ENCODE assay signal across 22 cellular contexts in genomic region chr13:84191199-84191598, GRCh38.
DNase-seq lines count a peak whose midpoint lies in the region; ATAC-seq, FAIRE-seq and TF ChIP-seq lines count a peak whose summit lies in the region.
"Had no signal": no experiment of that assay in that cellular context is flagged by ENCODE, and none has a peak within 500 bp of the region (broad histone marks: within the 10 kb centered on the region; RNA-seq: fewer than 3 reads in every experiment).

No MANE protein-coding gene starts in this region.

- H3K36me3 Mint-ChIP-seq in astrocyte (ENCODE audit: low read depth, unreplicated experiment) (no peaks in the 10 kb centered on the region), neural progenitor cell (no peaks in the 10 kb centered on the region)
- no peaks in the 10 kb centered on the region for H3K36me3 Mint-ChIP-seq in activated CD4-positive, alpha-beta T cell treated with anti-CD3 and anti-CD28 coated beads, Interleukin-2, amount 10 ng/mL, durations not matched to agents 24 days and 14 days (ENCODE audit: low read depth)

- H3K27ac ChIP-seq in GM23248: no peak overlapping the region
- H3K27ac ChIP-seq in astrocyte (ENCODE audit: low read depth, low read length): no peak overlapping the region
- H3K27ac ChIP-seq in neural progenitor cell: no peak overlapping the region
- H3K27ac ChIP-seq in sigmoid colon: no peak overlapping the region
- H3K27ac ChIP-seq: RWPE1, SK-N-MC had no signal

- H3K4me1 Mint-ChIP-seq in astrocyte (ENCODE audit: low read depth, unreplicated experiment) (peaks cover 24% of the 10 kb centered on the region), neural progenitor cell (no peaks in the 10 kb centered on the region)
- no peaks in the 10 kb centered on the region for H3K4me1 Mint-ChIP-seq in activated CD4-positive, alpha-beta T cell treated with anti-CD3 and anti-CD28 coated beads, Interleukin-2, amount 10 ng/mL, durations not matched to agents 24 days and 14 days

- ATAC-seq in HG02885 (IDR thresholded peaks at IDR 0.05; ENCODE audit: poor library complexity, unreplicated experiment): no peak

- H3K9me3 Mint-ChIP-seq in astrocyte (ENCODE audit: unreplicated experiment) (peaks cover 9% of the 10 kb centered on the region), neural progenitor cell (peaks cover 2% of the 10 kb centered on the region)
- H3K9me3 Mint-ChIP-seq in activated CD4-positive, alpha-beta T cell treated with anti-CD3 and anti-CD28 coated beads, Interleukin-2, amount 10 ng/mL, durations not matched to agents 24 days and 14 days: peaks cover 2% of the 10 kb centered on the region

- in situ Hi-C loops in GM23248 (cut with MboI): no loop called here

- intact Hi-C loops in activated CD4-positive, alpha-beta T cell treated with anti-CD3 and anti-CD28 coated beads, Interleukin-2, amount 10 ng/mL, durations not matched to agents 24 days and 14 days (cut with micrococcal nuclease): no loop called here
- intact Hi-C loops in sigmoid colon (cut with DNase I): no loop called here

- H3K9me3 ChIP-seq in GM23248 (ENCODE audit: low read depth) (no peaks in the 10 kb centered on the region), astrocyte (ENCODE audit: insufficient read depth, low read depth, low read length) (no peaks in the 10 kb centered on the region), neural progenitor cell (ENCODE audit: low read depth) (no peaks in the 10 kb centered on the region), sigmoid colon (no peaks in the 10 kb centered on the region)
- H3K9me3 ChIP-seq: BE2C had no signal

- H2AFZ ChIP-seq in GM23248 (no peak overlapping the region), astrocyte (ENCODE audit: low read depth, low read length) (no peak overlapping the region), neural progenitor cell (replicated peaks) (peak overlapping the region; percentile 9)

- no peaks in the 10 kb centered on the region for H3F3A ChIP-seq in GM23248 (ENCODE audit: insufficient read depth)
- no peaks in the 10 kb centered on the region for H3F3A ChIP-seq in neural progenitor cell (ENCODE audit: low read depth)

- H3K27me3 Mint-ChIP-seq in astrocyte (ENCODE audit: low read depth, unreplicated experiment): no peaks in the 10 kb centered on the region
- H3K27me3 Mint-ChIP-seq in neural progenitor cell (ENCODE audit: insufficient read depth, low read depth): peaks cover 2% of the 10 kb centered on the region
- H3K27me3 Mint-ChIP-seq in activated CD4-positive, alpha-beta T cell treated with anti-CD3 and anti-CD28 coated beads, Interleukin-2, amount 10 ng/mL, durations not matched to agents 24 days and 14 days: no peaks in the 10 kb centered on the region
- H3K27me3 Mint-ChIP-seq: CD4-positive, alpha-beta T cell had no signal

- H3K4me1 ChIP-seq in GM23248 (ENCODE audit: insufficient read depth) (no peaks in the 10 kb centered on the region), astrocyte (ENCODE audit: insufficient read depth, low read length) (peaks cover 4% of the 10 kb centered on the region), neural progenitor cell (no peaks in the 10 kb centered on the region), sigmoid colon (no peaks in the 10 kb centered on the region)
- H3K4me1 ChIP-seq: BE2C had no signal

- no peaks in the 10 kb centered on the region for H3K9me2 ChIP-seq in GM23248 (ENCODE audit: insufficient read depth)

- H3K27me3 ChIP-seq in GM23248 (replicated peaks; ENCODE audit: insufficient read depth) (no peaks in the 10 kb centered on the region), astrocyte (ENCODE audit: insufficient read depth, low read length) (no peaks in the 10 kb centered on the region), neural progenitor cell (no peaks in the 10 kb centered on the region), sigmoid colon (no peaks in the 10 kb centered on the region)
- H3K27me3 ChIP-seq: BE2C had no signal

- WGBS in GM23248 (ENCODE audit: low coverage in 1 of 2, low lambda C conversion rate in 2 of 2, missing lambda C conversion rate in 2 of 2), 2 experiments: 38 to 40% methylated on average over 3 of the region's 3 CpGs
- WGBS in sigmoid colon, 2 donors: 58 to 82% methylated on average over 3 of the region's 3 CpGs

- no peaks in the 10 kb centered on the region for H3K36me3 ChIP-seq in GM23248 (ENCODE audit: low read depth)
- no peaks in the 10 kb centered on the region for H3K36me3 ChIP-seq in astrocyte (ENCODE audit: insufficient read depth, low read length)
- H3K36me3 ChIP-seq in neural progenitor cell: no peaks in the 10 kb centered on the region
- no peaks in the 10 kb centered on the region for H3K36me3 ChIP-seq in sigmoid colon
- H3K36me3 ChIP-seq: BE2C had no signal

- H3K4me3 ChIP-seq in GM23248: no peak overlapping the region
- H3K4me3 ChIP-seq in astrocyte (ENCODE audit: insufficient read depth, low read depth, low read length): no peak overlapping the region
- no peak overlapping the region for H3K4me3 ChIP-seq in neural progenitor cell
- no peak overlapping the region for H3K4me3 ChIP-seq in sigmoid colon
- H3K4me3 ChIP-seq: SK-N-MC had no signal

- TF ChIP-seq POLR2A in sigmoid colon (IDR thresholded peaks at IDR 0.05): no peak

- H3K4me3 Mint-ChIP-seq in astrocyte (ENCODE audit: unreplicated experiment): no peak overlapping the region
- no peak overlapping the region for H3K4me3 Mint-ChIP-seq in neural progenitor cell
- H3K4me3 Mint-ChIP-seq in activated CD4-positive, alpha-beta T cell treated with anti-CD3 and anti-CD28 coated beads, Interleukin-2, amount 10 ng/mL, durations not matched to agents 24 days and 14 days: no peak overlapping the region
- H3K4me3 Mint-ChIP-seq: CD4-positive, alpha-beta T cell had no signal

- H4K20me1 ChIP-seq in GM23248 (ENCODE audit: insufficient read depth): no peaks in the 10 kb centered on the region
- no peaks in the 10 kb centered on the region for H4K20me1 ChIP-seq in astrocyte (ENCODE audit: insufficient read depth, low read length)
- H4K20me1 ChIP-seq in neural progenitor cell (ENCODE audit: low read depth): no peaks in the 10 kb centered on the region

- TF ChIP-seq CTCF in astrocyte (IDR thresholded peaks at IDR 0.05; ENCODE audit: insufficient read depth, low read depth, low read length) (no peak), neural progenitor cell (IDR thresholded peaks at IDR 0.05) (no peak), sigmoid colon (IDR thresholded peaks at IDR 0.05) (no peak)

- no peak for FAIRE-seq in astrocyte (lab: Jason Lieb, UNC)
- FAIRE-seq: A204.1, GM12892 had no signal

- TF ChIP-seq EP300 in sigmoid colon (IDR thresholded peaks at IDR 0.05): no peak

- no peak overlapping the region for H3K4me2 ChIP-seq in GM23248 (ENCODE audit: unreplicated experiment)
- H3K4me2 ChIP-seq in astrocyte (ENCODE audit: low read length): no peak overlapping the region
- no peak overlapping the region for H3K4me2 ChIP-seq in neural progenitor cell

- no peaks in the 10 kb centered on the region for H3K79me2 ChIP-seq in GM23248 (ENCODE audit: insufficient read depth)
- no peaks in the 10 kb centered on the region for H3K79me2 ChIP-seq in astrocyte (ENCODE audit: insufficient read depth, low read length)
- H3K79me2 ChIP-seq in neural progenitor cell (ENCODE audit: low read depth): no peaks in the 10 kb centered on the region

- H3K27ac Mint-ChIP-seq in astrocyte (ENCODE audit: unreplicated experiment) (peak overlapping the region; percentile 98), neural progenitor cell (no peak overlapping the region)
- no peak overlapping the region for H3K27ac Mint-ChIP-seq in activated CD4-positive, alpha-beta T cell treated with anti-CD3 and anti-CD28 coated beads, Interleukin-2, amount 10 ng/mL, durations not matched to agents 24 days and 14 days
- H3K27ac Mint-ChIP-seq: CD4-positive, alpha-beta T cell had no signal

- DNase-seq in A172 (ENCODE audit: low spot score) (peak; percentile 2), GM23248 (peak; percentile 3), astrocyte (ENCODE audit: low read depth) (peak; percentile 8), neural progenitor cell (ENCODE audit: low spot score) (no peak), NCI-H1092 treated with DMSO at 0.1 percent for 48 hours (lab: John Stamatoyannopoulos, UW) (no peak), sigmoid colon (no peak)
- no peak for DNase-seq in activated CD4-positive, alpha-beta T cell treated with anti-CD3 and anti-CD28 coated beads, Interleukin-2, amount 10 ng/mL, durations not matched to agents 24 days and 14 days
- DNase-seq: BE2C; CD4-positive, alpha-beta T cell; COR-L47; DND-41; Karpas-422; NCI-H187 treated with DMSO at 0.1 percent for 48 hours; NCI-H2107; NCI-H510A; SHP77 treated with DMSO at 0.1 percent for 48 hours; SW 1271 had no signal

- H3K9ac ChIP-seq in GM23248 (no peak overlapping the region), astrocyte (ENCODE audit: low read length) (no peak overlapping the region), neural progenitor cell (no peak overlapping the region)

Comparison
In these comparisons a context has a peak if more than half of its experiments do, and no peak if none do; other contexts are left out.
1. DNase-seq: peak in A172 (single experiment), GM23248 (single experiment) and astrocyte (single experiment); none in neural progenitor cell (single experiment), NCI-H1092 treated with DMSO at 0.1 percent for 48 hours (single experiment), activated CD4-positive, alpha-beta T cell treated with anti-CD3 and anti-CD28 coated beads, Interleukin-2, amount 10 ng/mL, durations not matched to agents 24 days and 14 days (single experiment) and sigmoid colon (single experiment).